ENCODE assay signal across 1 cellular context in genomic region chr12:109020750-109021380, GRCh38.
TF ChIP-seq lines count a peak whose summit lies in the region.

SVOP (minus strand) TSS chr12:109021068; CDS start chr12:109020868, 200 bp downstream.

TF ChIP-seq in H1, 55 proteins besides CTCF, POLR2A, EP300 and RAD21:
- 0 out of 2 replicates have a peak, but pooled peaks have one; percentile 28 for TF ChIP-seq ATF2 (IDR thresholded peaks at IDR 0.05; ENCODE audit: low read length)
- no peak for TF ChIP-seq USF2 (IDR thresholded peaks at IDR 0.05; ENCODE audit: low read length)
- TF ChIP-seq TBP (IDR thresholded peaks at IDR 0.05; ENCODE audit: low read depth, low read length), result peak; percentile 41; the same call in 1 of the 2 replicates
- TF ChIP-seq CHD7 (IDR thresholded peaks at IDR 0.05; ENCODE audit: insufficient replicate concordance, low read length), result no peak
- peak; percentile 54; the same call in 1 of the 2 replicates for TF ChIP-seq BACH1 (IDR thresholded peaks at IDR 0.05; ENCODE audit: low read length)
- peak; percentile 60 for TF ChIP-seq TAF7 (optimal IDR thresholded peaks at IDR 0.05; ENCODE audit: borderline replicate concordance, low read depth, low read length)
- no peak for TF ChIP-seq CHD2 (IDR thresholded peaks at IDR 0.05; ENCODE audit: low read length)
- TF ChIP-seq SIN3A (conservative IDR thresholded peaks at IDR 0.05 in 1 of 2, IDR thresholded peaks at IDR 0.05 in 1 of 2; ENCODE audit: low read depth in 1 of 2, low read length in 2 of 2), result peak; percentile 99 to 100
- peak; percentile 96 for TF ChIP-seq EGR1 (IDR thresholded peaks at IDR 0.05; ENCODE audit: borderline replicate concordance, low read depth, low read length)
- peak; percentile 99 for TF ChIP-seq SAP30 (IDR thresholded peaks at IDR 0.05; ENCODE audit: insufficient read depth, insufficient replicate concordance, low read length)
- no peak for TF ChIP-seq NANOG (IDR thresholded peaks at IDR 0.05; ENCODE audit: insufficient read depth, low read depth, low read length, poor library complexity, severe bottlenecking)
- no peak for TF ChIP-seq CBX8 (IDR thresholded peaks at IDR 0.05; ENCODE audit: borderline replicate concordance, low read depth, low read length)
- TF ChIP-seq YY1 (IDR thresholded peaks at IDR 0.05; ENCODE audit: low read depth, low read length), result peak; percentile 52; the same call in 1 of the 2 replicates
- no peak for TF ChIP-seq TEAD4 (IDR thresholded peaks at IDR 0.05; ENCODE audit: low read depth, low read length)
- TF ChIP-seq MAX (IDR thresholded peaks at IDR 0.05), result peak; percentile 79
- TF ChIP-seq BRCA1 (IDR thresholded peaks at IDR 0.05; ENCODE audit: low read depth, low read length), result no peak
- peak; percentile 87; the same call in 1 of the 2 replicates for TF ChIP-seq TCF12 (IDR thresholded peaks at IDR 0.05; ENCODE audit: low read depth, low read length)
- TF ChIP-seq RNF2 (IDR thresholded peaks at IDR 0.05; ENCODE audit: borderline replicate concordance, low read depth, low read length, missing control alignments, poor library complexity, severe bottlenecking), result no peak
- 0 out of 2 replicates have a peak, but pooled peaks have one; percentile 25 for TF ChIP-seq SUZ12 (IDR thresholded peaks at IDR 0.05; ENCODE audit: low read length)
- peak; percentile 64; the same call in 1 of the 2 replicates for TF ChIP-seq CREB1 (IDR thresholded peaks at IDR 0.05)
- TF ChIP-seq JUN (IDR thresholded peaks at IDR 0.05; ENCODE audit: low read depth, low read length), result no peak
- TF ChIP-seq HDAC2 (IDR thresholded peaks at IDR 0.05; ENCODE audit: borderline replicate concordance in 1 of 2, low read depth in 2 of 2, low read length in 2 of 2), result peak; percentile 98
- peak; percentile 37 for TF ChIP-seq CTBP2 (IDR thresholded peaks at IDR 0.05; ENCODE audit: borderline replicate concordance, insufficient read depth, insufficient read length, low read length)
- TF ChIP-seq POLR2AphosphoS5 (IDR thresholded peaks at IDR 0.05; ENCODE audit: low read depth, low read length), result no peak
- TF ChIP-seq CBX5 (IDR thresholded peaks at IDR 0.05; ENCODE audit: low read depth, low read length), result no peak
- no peak for TF ChIP-seq NRF1 (IDR thresholded peaks at IDR 0.05; ENCODE audit: low read depth, low read length)
- peak; percentile 77 for TF ChIP-seq SRF (IDR thresholded peaks at IDR 0.05; ENCODE audit: low read depth, low read length)
- no peak for TF ChIP-seq RXRA (IDR thresholded peaks at IDR 0.05; ENCODE audit: insufficient read depth, low read depth, low read length)
- no peak for TF ChIP-seq KDM4A (IDR thresholded peaks at IDR 0.05; ENCODE audit: low read depth, low read length, severe bottlenecking)
- peak; percentile 78; the same call in 1 of the 2 replicates for TF ChIP-seq GABPA (IDR thresholded peaks at IDR 0.05; ENCODE audit: borderline replicate concordance, insufficient read depth, low read length)
- TF ChIP-seq SP1 (IDR thresholded peaks at IDR 0.05; ENCODE audit: low read depth, low read length), result no peak
